ENCODE assay signal across 1 cellular context in genomic region chr15:50821476-50821875, GRCh38.
TF ChIP-seq lines count a peak whose summit lies in the region.

No MANE protein-coding gene starts in this region.

TF ChIP-seq in K562, 482 proteins besides CTCF, POLR2A, EP300 and RAD21:
- TF ChIP-seq CBX8 (IDR thresholded peaks at IDR 0.05; ENCODE audit: borderline replicate concordance, extremely low read depth, low read depth, low read length, poor library complexity, severe bottlenecking) (peak; percentile 63), SAFB (IDR thresholded peaks at IDR 0.05; ENCODE audit: borderline replicate concordance, low read depth, low read length) (no peak), FOXP4 (CRISPR knock-in tag; IDR thresholded peaks at IDR 0.05; ENCODE audit: borderline replicate concordance) (no peak), RNF2 (IDR thresholded peaks at IDR 0.05) (0 out of 2 replicates have a peak, but pooled peaks have one; percentile 23), CBX2 (IDR thresholded peaks at IDR 0.05; ENCODE audit: insufficient read depth, low read length, poor library complexity, severe bottlenecking) (peak; percentile 51)
